24 cellular contexts compared by ENCODE assay signal in genomic region chr17:72250206-72250605, GRCh38.
"Had no signal": no experiment of that assay in that cellular context is flagged by ENCODE, and none has a peak within 500 bp of the region (broad histone marks: within the 10 kb centered on the region; RNA-seq: fewer than 3 reads in every experiment).

No MANE protein-coding gene starts in this region.

- H3K36me3 ChIP-seq: colonic mucosa, esophagus squamous epithelium, gastrocnemius medialis, heart right ventricle, left lung, lower lobe of right lung had no signal

- H3K9me3 ChIP-seq: colonic mucosa, esophagus squamous epithelium, gastrocnemius medialis, left lung, lower lobe of right lung, mucosa of descending colon had no signal

- ATAC-seq: effector memory CD8-positive, alpha-beta T cell; gastrocnemius medialis; heart right ventricle; left cardiac atrium; left lung; left ventricle myocardium superior; lower lobe of right lung had no signal

- H3K4me1 ChIP-seq: esophagus squamous epithelium, gastrocnemius medialis, heart right ventricle, left lung, lower lobe of right lung had no signal

- DNase-seq: cortex of kidney; effector CD8-positive, alpha-beta T cell; effector memory CD8-positive, alpha-beta T cell; endodermal cell; erythroblast; esophagus squamous epithelium; foreskin fibroblast; foreskin melanocyte; gastrocnemius medialis; glutamatergic neuron; head of caudate nucleus; heart right ventricle; hippocampal formation; left cardiac atrium; left lung; left ventricle myocardium superior; lower lobe of right lung; mesenchymal stem cell; naive B cell had no signal

- H3K27me3 ChIP-seq: colonic mucosa, gastrocnemius medialis, left lung had no signal

- FAIRE-seq: endometrium, islet of Langerhans had no signal

- H3K4me3 ChIP-seq: colonic mucosa, esophagus squamous epithelium, gastrocnemius medialis, heart right ventricle, left lung, lower lobe of right lung, mucosa of descending colon had no signal

- H3K27ac ChIP-seq: colonic mucosa, epithelial cell of prostate, esophagus squamous epithelium, gastrocnemius medialis, heart right ventricle, left lung, lower lobe of right lung had no signal
